8 cellular contexts compared by ENCODE assay signal in the genomic region with DNA sequence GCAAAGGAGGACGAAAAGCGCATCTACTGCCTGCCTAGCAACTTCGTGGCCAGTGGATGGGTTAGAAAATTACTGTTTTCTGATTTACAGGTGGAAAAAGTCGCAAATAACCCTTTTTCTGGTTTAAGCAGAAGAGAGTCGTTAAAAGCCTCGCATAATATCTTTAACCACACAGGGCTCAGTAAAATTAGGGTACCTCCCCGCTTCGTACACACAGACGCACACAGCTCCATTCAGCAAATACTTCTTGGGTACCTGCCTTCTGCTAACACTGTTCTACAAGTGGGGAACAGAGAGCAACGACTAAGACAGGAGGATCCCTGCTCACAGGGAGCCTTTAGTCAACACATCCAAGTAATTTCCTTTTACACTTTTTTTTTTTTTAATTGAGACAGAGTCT. TPM values are rescaled to one million over a fixed set of nuclear protein-coding genes. Genes with fewer than 3 reads are reported as not detected.
DNase-seq lines count a peak whose midpoint lies in the region; ATAC-seq, FAIRE-seq and TF ChIP-seq lines count a peak whose summit lies in the region.

No MANE protein-coding gene starts in this region.

- no peak for TF ChIP-seq POLR2A in A549 (IDR thresholded peaks at IDR 0.05; ENCODE audit: low read length)
- TF ChIP-seq POLR2A in GM12892 (IDR thresholded peaks at IDR 0.05; ENCODE audit: low read depth, low read length): no peak

- ATAC-seq in A549 (peak; percentile 9 to 32; a peak in 3 of 6 replicates), HG03460 (IDR thresholded peaks at IDR 0.05; ENCODE audit: unreplicated experiment) (no peak), GM21576 (IDR thresholded peaks at IDR 0.05; ENCODE audit: unreplicated experiment) (no peak)

- H3K9me3 ChIP-seq in A549 (no peaks in the 10 kb centered on the region), mesodermal cell (ENCODE audit: control insufficient read depth, low read length) (no peaks in the 10 kb centered on the region)

- H3K4me1 ChIP-seq in A549 (peaks cover 3% of the 10 kb centered on the region; the same call in 1 of the 3 replicates), mesodermal cell (ENCODE audit: control insufficient read depth, insufficient read depth, low read length, poor library complexity, severe bottlenecking) (peaks cover 5% of the 10 kb centered on the region)

- CTCF ChIA-PET in A549 (lab: Yijun Ruan, JAX): interaction anchor here (0.8 kb wide), 1 partner anchor 11 kb away, joined by 3 read pairs; no protein-coding TSS in a partner anchor

- no peak for TF ChIP-seq RAD21 in A549 (conservative IDR thresholded peaks at IDR 0.05 in 1 of 2, IDR thresholded peaks at IDR 0.05 in 1 of 2)

- no peak for TF ChIP-seq EP300 in A549 (IDR thresholded peaks at IDR 0.05)

- DNase-seq in A549 (ENCODE audit: low read depth in 1 of 2, low spot score in 1 of 2) (no peak), GM12892 (ENCODE audit: insufficient read length) (peak; percentile 8), LHCN-M2 (ENCODE audit: low read depth) (peak; percentile 2)
- no peak for DNase-seq in stimulated activated CD4-positive, alpha-beta T cell treated with anti-CD3 and anti-CD28 coated beads, Interleukin-4, amount 100 ng/mL, for 1 hour

- H3K36me3 ChIP-seq in mesodermal cell (ENCODE audit: control insufficient read depth, insufficient read depth, low read length): no peaks in the 10 kb centered on the region

- peak overlapping the region; percentile 50 to 93 (median 88) for H3K27ac Mint-ChIP-seq in brain

- peaks cover 13% of the 10 kb centered on the region for H3K27me3 Mint-ChIP-seq in brain

- peak overlapping the region; percentile 89 to 96 (median 95) for H3K4me3 Mint-ChIP-seq in brain

- FAIRE-seq in A549 (lab: Jason Lieb, UNC): no peak
- peak; percentile 36 for FAIRE-seq in GM12892 (lab: Jason Lieb, UNC)

- POLR2A ChIA-PET in A549 (lab: Yijun Ruan, JAX): no interaction called here

- peaks cover 15% of the 10 kb centered on the region for H3K36me3 Mint-ChIP-seq in brain

- peak overlapping the region; percentile 90 to 97 for H3K27ac ChIP-seq in A549
- peak overlapping the region; percentile 62 for H3K27ac ChIP-seq in mesodermal cell (ENCODE audit: low read depth, low read length, severe bottlenecking)

- WGBS in A549 (ENCODE audit: missing lambda C conversion rate): 15% methylated on average over 10 of the region's 10 CpGs
- WGBS in mesodermal cell (ENCODE audit: insufficient coverage in 2 of 2), 2 experiments: 14 to 29% methylated on average over 7 to 9 of the region's 10 CpGs

- peak overlapping the region; percentile 89 for H3K4me2 ChIP-seq in A549

- peaks cover 29% of the 10 kb centered on the region for H3K4me1 Mint-ChIP-seq in brain

- TF ChIP-seq CTCF in A549 (IDR thresholded peaks at IDR 0.05) (no peak), brain (conservative IDR thresholded peaks at IDR 0.05) (no peak)

- peak overlapping the region; percentile 87 for H3K4me3 ChIP-seq in A549
- H3K4me3 ChIP-seq in mesodermal cell (ENCODE audit: extremely low read depth, insufficient read depth, low read length, poor library complexity, severe bottlenecking): peak overlapping the region; percentile 79

- peaks cover 0 to 4% (median 0%) of the 10 kb centered on the region in 5 experiments for H3K9me3 Mint-ChIP-seq in brain

TF ChIP-seq in A549, 52 proteins besides CTCF, POLR2A, EP300 and RAD21:
- TF ChIP-seq MYC (IDR thresholded peaks at IDR 0.05; ENCODE audit: borderline replicate concordance, low read length) (no peak), BHLHE40 (IDR thresholded peaks at IDR 0.05; ENCODE audit: low read depth, low read length) (no peak)
TF ChIP-seq in A549: peak in this region for 0.

RNA-seq across cellular contexts. Expression of a gene that starts 0.7 kb away (rescaled TPM):
- 14.2 and 19.6 TPM in 2 replicates for polyA plus RNA-seq in A549 (2011; rRNA removed)
- polyA plus RNA-seq in A549 (2012; cell fraction: cytosol; rRNA removed): 3.3 and 3.4 TPM in 2 replicates
- polyA plus RNA-seq in A549 (2012; cell fraction: nucleus; rRNA removed): 3.8 and 7.2 TPM in 2 replicates
- polyA plus RNA-seq in A549 (2017; fragmentation: RNase III; extraction: RNeasy Plus Mini Kit Qiagen cat#74134 plus additional on column Dnase treatment): 8.3 to 8.5 TPM (median 8.3 TPM) in 3 replicates
- 4.2 and 6.0 TPM in 2 replicates for polyA minus RNA-seq in A549 (2011; rRNA and poly(A)+ RNA removed)
- polyA plus RNA-seq in GM12892 (2012; ENCODE audit: missing spikeins): 11.0 TPM
- 14.2 and 14.4 TPM in 2 replicates for total RNA-seq in LHCN-M2 (2014; rRNA removed)
- polyA plus RNA-seq in LHCN-M2 (2012): 4.1 TPM
- 8.4 TPM for polyA plus RNA-seq in brain (ENCODE audit: insufficient read depth, low read depth, low replicate concordance)
- polyA plus RNA-seq in mesodermal cell (2013, experiment 1 of 2): 9.3 TPM
- 11.6 TPM for polyA plus RNA-seq in mesodermal cell (2013, experiment 2 of 2)

RNA-seq across cellular contexts. Expression of a gene that starts 45.8 kb away (rescaled TPM):
- polyA plus RNA-seq in A549 (2011; rRNA removed) (0.09 and 0.19 TPM in 2 replicates), A549 (2017; fragmentation: RNase III; extraction: RNeasy Plus Mini Kit Qiagen cat#74134 plus additional on column Dnase treatment) (0.22 to 0.34 TPM (median 0.30 TPM) in 3 replicates), brain (ENCODE audit: insufficient read depth, low read depth, low replicate concordance) (1.7 TPM)
- polyA plus RNA-seq in A549 (2012; cell fraction: cytosol; rRNA removed): 0.21 and 0.60 TPM in 2 replicates
- 0.53 and 0.74 TPM in 2 replicates for polyA plus RNA-seq in A549 (2012; cell fraction: nucleus; rRNA removed)
- 0.15 and 0.29 TPM in 2 replicates for polyA minus RNA-seq in A549 (2011; rRNA and poly(A)+ RNA removed)
- polyA plus RNA-seq in GM12892 (2012; ENCODE audit: missing spikeins): not detected
- not detected in 2 replicates for total RNA-seq in LHCN-M2 (2014; rRNA removed)
- not detected for polyA plus RNA-seq in LHCN-M2 (2012)
- polyA plus RNA-seq in mesodermal cell (2013, experiment 1 of 2): 3.0 TPM
- 3.7 TPM for polyA plus RNA-seq in mesodermal cell (2013, experiment 2 of 2)

Comparison
In these comparisons a context has a peak if more than half of its experiments do, and no peak if none do; other contexts are left out.
1. ATAC-seq: peak in A549 (2 of 2); none in HG03460 (single experiment) and GM21576 (single experiment).
2. DNase-seq: peak in GM12892 (single experiment) and LHCN-M2 (single experiment); none in A549 (0 of 2) and stimulated activated CD4-positive, alpha-beta T cell treated with anti-CD3 and anti-CD28 coated beads, Interleukin-4, amount 100 ng/mL, for 1 hour (single experiment).